2 cellular contexts compared by ENCODE assay signal in genomic region chr19:19433666-19434213, GRCh38.
A peak's percentile ranks its signal among the peaks of the same experiment; 100 is the strongest.
TF ChIP-seq lines count a peak whose summit lies in the region.

No MANE protein-coding gene starts in this region.

TF ChIP-seq in WTC11, 78 proteins besides CTCF, POLR2A, EP300 and RAD21 (continued from another document):
- no peak for TF ChIP-seq ESRRA (CRISPR knock-in tag; IDR thresholded peaks at IDR 0.05; ENCODE audit: borderline replicate concordance)
- TF ChIP-seq, protein P1, sequence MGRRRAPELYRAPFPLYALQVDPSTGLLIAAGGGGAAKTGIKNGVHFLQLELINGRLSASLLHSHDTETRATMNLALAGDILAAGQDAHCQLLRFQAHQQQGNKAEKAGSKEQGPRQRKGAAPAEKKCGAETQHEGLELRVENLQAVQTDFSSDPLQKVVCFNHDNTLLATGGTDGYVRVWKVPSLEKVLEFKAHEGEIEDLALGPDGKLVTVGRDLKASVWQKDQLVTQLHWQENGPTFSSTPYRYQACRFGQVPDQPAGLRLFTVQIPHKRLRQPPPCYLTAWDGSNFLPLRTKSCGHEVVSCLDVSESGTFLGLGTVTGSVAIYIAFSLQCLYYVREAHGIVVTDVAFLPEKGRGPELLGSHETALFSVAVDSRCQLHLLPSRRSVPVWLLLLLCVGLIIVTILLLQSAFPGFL (CRISPR knock-in tag; IDR thresholded peaks at IDR 0.05; ENCODE audit: borderline replicate concordance): no peak
- TF ChIP-seq JAZF1 (CRISPR knock-in tag; IDR thresholded peaks at IDR 0.05): no peak

TF ChIP-seq in liver, 16 proteins besides CTCF, POLR2A, EP300 and RAD21 (continued from another document):
- TF ChIP-seq, protein P2, sequence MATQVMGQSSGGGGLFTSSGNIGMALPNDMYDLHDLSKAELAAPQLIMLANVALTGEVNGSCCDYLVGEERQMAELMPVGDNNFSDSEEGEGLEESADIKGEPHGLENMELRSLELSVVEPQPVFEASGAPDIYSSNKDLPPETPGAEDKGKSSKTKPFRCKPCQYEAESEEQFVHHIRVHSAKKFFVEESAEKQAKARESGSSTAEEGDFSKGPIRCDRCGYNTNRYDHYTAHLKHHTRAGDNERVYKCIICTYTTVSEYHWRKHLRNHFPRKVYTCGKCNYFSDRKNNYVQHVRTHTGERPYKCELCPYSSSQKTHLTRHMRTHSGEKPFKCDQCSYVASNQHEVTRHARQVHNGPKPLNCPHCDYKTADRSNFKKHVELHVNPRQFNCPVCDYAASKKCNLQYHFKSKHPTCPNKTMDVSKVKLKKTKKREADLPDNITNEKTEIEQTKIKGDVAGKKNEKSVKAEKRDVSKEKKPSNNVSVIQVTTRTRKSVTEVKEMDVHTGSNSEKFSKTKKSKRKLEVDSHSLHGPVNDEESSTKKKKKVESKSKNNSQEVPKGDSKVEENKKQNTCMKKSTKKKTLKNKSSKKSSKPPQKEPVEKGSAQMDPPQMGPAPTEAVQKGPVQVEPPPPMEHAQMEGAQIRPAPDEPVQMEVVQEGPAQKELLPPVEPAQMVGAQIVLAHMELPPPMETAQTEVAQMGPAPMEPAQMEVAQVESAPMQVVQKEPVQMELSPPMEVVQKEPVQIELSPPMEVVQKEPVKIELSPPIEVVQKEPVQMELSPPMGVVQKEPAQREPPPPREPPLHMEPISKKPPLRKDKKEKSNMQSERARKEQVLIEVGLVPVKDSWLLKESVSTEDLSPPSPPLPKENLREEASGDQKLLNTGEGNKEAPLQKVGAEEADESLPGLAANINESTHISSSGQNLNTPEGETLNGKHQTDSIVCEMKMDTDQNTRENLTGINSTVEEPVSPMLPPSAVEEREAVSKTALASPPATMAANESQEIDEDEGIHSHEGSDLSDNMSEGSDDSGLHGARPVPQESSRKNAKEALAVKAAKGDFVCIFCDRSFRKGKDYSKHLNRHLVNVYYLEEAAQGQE (IDR thresholded peaks at IDR 0.05): no peak
- peak; percentile 23 to 56 for TF ChIP-seq HNF4A (conservative IDR thresholded peaks at IDR 0.05)
- peak; percentile 13 for TF ChIP-seq HNF4G (IDR thresholded peaks at IDR 0.05)
